In genomic region chr2:214193943-214194342, GRCh38 we compare ENCODE assay signal across 16 cellular contexts.
DNase-seq lines count a peak whose midpoint lies in the region; ATAC-seq and TF ChIP-seq lines count a peak whose summit lies in the region.
"Had no signal": no experiment of that assay in that cellular context is flagged by ENCODE, and none has a peak within 500 bp of the region (broad histone marks: within the 10 kb centered on the region; RNA-seq: fewer than 3 reads in every experiment).

No MANE protein-coding gene starts in this region.

- H3K36me3 Mint-ChIP-seq in effector memory CD8-positive, alpha-beta T cell (ENCODE audit: insufficient read depth) = no peaks in the 10 kb centered on the region
- H3K36me3 Mint-ChIP-seq in stimulated activated effector memory CD8-positive, alpha-beta T cell treated with anti-CD3 and anti-CD28 coated beads, Interleukin-12 subunit alpha, Interleukin-12 subunit beta, amount 100 ng/mL, for 72 hours = no peaks in the 10 kb centered on the region

- no peaks in the 10 kb centered on the region for H3K4me1 Mint-ChIP-seq in effector memory CD8-positive, alpha-beta T cell (ENCODE audit: low read depth in 2 of 2)
- H3K4me1 Mint-ChIP-seq in stimulated activated effector memory CD8-positive, alpha-beta T cell treated with anti-CD3 and anti-CD28 coated beads, Interleukin-12 subunit alpha, Interleukin-12 subunit beta, amount 100 ng/mL, for 72 hours = no peaks in the 10 kb centered on the region

- no peak overlapping the region for H3K27ac Mint-ChIP-seq in effector memory CD8-positive, alpha-beta T cell
- no peak overlapping the region for H3K27ac Mint-ChIP-seq in stimulated activated effector memory CD8-positive, alpha-beta T cell treated with anti-CD3 and anti-CD28 coated beads, Interleukin-12 subunit alpha, Interleukin-12 subunit beta, amount 100 ng/mL, for 72 hours
- H3K27ac Mint-ChIP-seq: activated naive CD4-positive, alpha-beta T cell treated with anti-CD3 and anti-CD28 coated beads for 36 hours had no signal

- no peaks in the 10 kb centered on the region for H3K27me3 ChIP-seq in AG04450 (ENCODE audit: control insufficient read depth, insufficient read depth, low read length)
- H3K27me3 ChIP-seq: SJCRH30, tibial nerve had no signal

- peak; percentile 26; the same call in 1 of the 2 replicates for TF ChIP-seq CTCF in AG04450 (IDR thresholded peaks at IDR 0.05; ENCODE audit: low read depth, low read length)
- TF ChIP-seq CTCF in astrocyte of the spinal cord (IDR thresholded peaks at IDR 0.05; ENCODE audit: low read depth, low read length) = no peak
- TF ChIP-seq CTCF in omental fat pad (IDR thresholded peaks at IDR 0.05) = no peak

- ATAC-seq in HG03108 (IDR thresholded peaks at IDR 0.05; ENCODE audit: unreplicated experiment) = no peak
- no peak for ATAC-seq in effector memory CD8-positive, alpha-beta T cell (replicated peaks)
- no peak for ATAC-seq in omental fat pad (ENCODE audit: low FRiP score)
- ATAC-seq in stimulated activated effector memory CD8-positive, alpha-beta T cell treated with anti-CD3 and anti-CD28 coated beads, Interleukin-12 subunit alpha, Interleukin-12 subunit beta, amount 100 ng/mL, for 72 hours = no peak
- ATAC-seq: psoas muscle had no signal

- no peak overlapping the region for H3K4me3 Mint-ChIP-seq in effector memory CD8-positive, alpha-beta T cell
- no peak overlapping the region for H3K4me3 Mint-ChIP-seq in stimulated activated effector memory CD8-positive, alpha-beta T cell treated with anti-CD3 and anti-CD28 coated beads, Interleukin-12 subunit alpha, Interleukin-12 subunit beta, amount 100 ng/mL, for 72 hours
- H3K4me3 Mint-ChIP-seq: activated naive CD4-positive, alpha-beta T cell treated with anti-CD3 and anti-CD28 coated beads for 36 hours had no signal

- DNase-seq in AG04450 (ENCODE audit: low read depth, low spot score) (peak; percentile 32), HS-5 (ENCODE audit: low read depth) (peak; percentile 49), astrocyte of the spinal cord (ENCODE audit: low read depth, low spot score) (peak; percentile 68), hepatic stellate cell (ENCODE audit: low spot score) (peak; percentile 2), omental fat pad (ENCODE audit: low spot score) (no peak)
- no peak for DNase-seq in effector memory CD8-positive, alpha-beta T cell
- DNase-seq in stimulated activated effector memory CD8-positive, alpha-beta T cell treated with anti-CD3 and anti-CD28 coated beads, Interleukin-12 subunit alpha, Interleukin-12 subunit beta, amount 100 ng/mL, for 72 hours (ENCODE audit: low spot score in 2 of 2) = no peak
- DNase-seq: activated naive CD4-positive, alpha-beta T cell treated with anti-CD3 and anti-CD28 coated beads for 36 hours; AML-193; KG1; midbrain; NCI-H1930; psoas muscle; SJCRH30 had no signal

- CTCF ChIA-PET in AG04450 (lab: Charles Lee) = no interaction called here

- no peak overlapping the region for H3K27ac ChIP-seq in AG04450 (ENCODE audit: low read depth, low read length)
- H3K27ac ChIP-seq: psoas muscle, SJCRH30 had no signal

- in situ Hi-C loops in astrocyte of the spinal cord (cut with HindIII; ENCODE audit: low sequenced_read_pairs) = no loop called here

- no peaks in the 10 kb centered on the region for H3K9me3 ChIP-seq in AG04450 (ENCODE audit: control insufficient read depth, insufficient read depth, low read length)
- H3K9me3 ChIP-seq: psoas muscle, SJCRH30, tibial nerve had no signal

- peaks cover 0 to 6% of the 10 kb centered on the region in 2 donors for H3K9me3 Mint-ChIP-seq in effector memory CD8-positive, alpha-beta T cell
- H3K9me3 Mint-ChIP-seq in stimulated activated effector memory CD8-positive, alpha-beta T cell treated with anti-CD3 and anti-CD28 coated beads, Interleukin-12 subunit alpha, Interleukin-12 subunit beta, amount 100 ng/mL, for 72 hours = no peaks in the 10 kb centered on the region
- H3K9me3 Mint-ChIP-seq: activated naive CD4-positive, alpha-beta T cell treated with anti-CD3 and anti-CD28 coated beads for 36 hours had no signal

- no peak overlapping the region for H3K4me3 ChIP-seq in AG04450 (ENCODE audit: low read depth, low read length)
- H3K4me3 ChIP-seq in astrocyte of the spinal cord (ENCODE audit: low read depth, low read length) = no peak overlapping the region
- H3K4me3 ChIP-seq: psoas muscle, SJCRH30, tibial nerve had no signal

- POLR2A ChIA-PET in AG04450 (lab: Yijun Ruan, JAX) = no interaction called here

- H3K27me3 Mint-ChIP-seq in effector memory CD8-positive, alpha-beta T cell = no peaks in the 10 kb centered on the region

Comparison
In these comparisons a context has a peak if more than half of its experiments do, and no peak if none do; other contexts are left out.
1. DNase-seq: peak in AG04450 (single experiment), HS-5 (single experiment), astrocyte of the spinal cord (single experiment) and hepatic stellate cell (single experiment); none in effector memory CD8-positive, alpha-beta T cell (0 of 3), omental fat pad (single experiment) and stimulated activated effector memory CD8-positive, alpha-beta T cell treated with anti-CD3 and anti-CD28 coated beads, Interleukin-12 subunit alpha, Interleukin-12 subunit beta, amount 100 ng/mL, for 72 hours (0 of 2).